In genomic region chr12:121618659-121619233, GRCh38 we compare ENCODE assay signal across 25 cellular contexts. TPM values are rescaled to one million over a fixed set of nuclear protein-coding genes. Genes with fewer than 3 reads are reported as not detected.
DNase-seq lines count a peak whose midpoint lies in the region; ATAC-seq and TF ChIP-seq lines count a peak whose summit lies in the region.
"Had no signal": no experiment of that assay in that cellular context is flagged by ENCODE, and none has a peak within 500 bp of the region (broad histone marks: within the 10 kb centered on the region; RNA-seq: fewer than 3 reads in every experiment).

No MANE protein-coding gene starts in this region.

- no peak overlapping the region for H2BK5ac ChIP-seq in H9 (ENCODE audit: insufficient read length, low read length)

- H3T11ph ChIP-seq in H9 (ENCODE audit: low read length) = no peak overlapping the region

- H3K4me1 Mint-ChIP-seq in activated naive CD4-positive, alpha-beta T cell treated with anti-CD3 and anti-CD28 coated beads, Interleukin-2, amount 10 ng/mL, durations not matched to agents 7 days and 5 days = peaks cover 28% of the 10 kb centered on the region
- H3K4me1 Mint-ChIP-seq in H9 (peaks cover 15 to 26% of the 10 kb centered on the region in 2 experiments), memory B cell (peaks cover 11% of the 10 kb centered on the region), type B pancreatic cell (ENCODE audit: unreplicated experiment) (peaks cover 5% of the 10 kb centered on the region)

- H3K36me3 ChIP-seq in gastroesophageal sphincter = no peaks in the 10 kb centered on the region
- H3K36me3 ChIP-seq: BLaER1 treated with 17β-estradiol and CSF1 and Interleukin-3, amounts not matched to agents 10 nM and 100 nM had no signal

- no peak overlapping the region for H2BK20ac ChIP-seq in H9 (ENCODE audit: low read depth, low read length, poor library complexity, severe bottlenecking)

- H4K20me1 ChIP-seq in H9 (ENCODE audit: control insufficient read depth, insufficient read depth, insufficient read length) = no peaks in the 10 kb centered on the region
- H4K20me1 ChIP-seq: BLaER1 treated with 17β-estradiol and CSF1 and Interleukin-3, amounts not matched to agents 10 nM and 100 nM had no signal

- TF ChIP-seq CTCF in H9 (conservative IDR thresholded peaks at IDR 0.05) (no peak), type B pancreatic cell (conservative IDR thresholded peaks at IDR 0.05) (no peak), gastroesophageal sphincter (IDR thresholded peaks at IDR 0.05) (no peak)

- no peak overlapping the region for H3K23ac ChIP-seq in H9 (ENCODE audit: insufficient read length, low read depth, low read length)

- no peak overlapping the region for H4K91ac ChIP-seq in H9 (ENCODE audit: insufficient read length, low read depth, low read length)

- H3K4me3 ChIP-seq in gastroesophageal sphincter = no peak overlapping the region
- H3K4me3 ChIP-seq: BLaER1 treated with 17β-estradiol and CSF1 and Interleukin-3, amounts not matched to agents 10 nM and 100 nM had no signal

- peak overlapping the region; percentile 74 for H3K27ac Mint-ChIP-seq in activated naive CD4-positive, alpha-beta T cell treated with anti-CD3 and anti-CD28 coated beads, Interleukin-2, amount 10 ng/mL, durations not matched to agents 7 days and 5 days
- H3K27ac Mint-ChIP-seq in H9 = peak overlapping the region in 2 of 3 experiments; percentile 55 to 87; a peak in 2 of 7 replicates
- H3K27ac Mint-ChIP-seq in memory B cell = no peak overlapping the region
- peak overlapping the region; percentile 63 for H3K27ac Mint-ChIP-seq in type B pancreatic cell
- H3K27ac Mint-ChIP-seq: CD4-positive, alpha-beta T cell had no signal

- peaks cover 4% of the 10 kb centered on the region for H3K36me3 Mint-ChIP-seq in activated naive CD4-positive, alpha-beta T cell treated with anti-CD3 and anti-CD28 coated beads, Interleukin-2, amount 10 ng/mL, durations not matched to agents 7 days and 5 days
- H3K36me3 Mint-ChIP-seq in H9 (ENCODE audit: insufficient read depth in 1 of 3, low read depth in 3 of 3) (no peaks in the 10 kb centered on the region), memory B cell (no peaks in the 10 kb centered on the region), type B pancreatic cell (no peaks in the 10 kb centered on the region)

- no peak overlapping the region for H4K5ac ChIP-seq in H9 (ENCODE audit: insufficient read length, low read depth, low read length)

- H3K56ac ChIP-seq in H9 (ENCODE audit: insufficient read length, low read depth, low read length) = no peak overlapping the region

- no peak overlapping the region for H2BK15ac ChIP-seq in H9 (ENCODE audit: low read depth, low read length)

- H2AFZ ChIP-seq in H9 (ENCODE audit: low read length) = no peak overlapping the region

- no peak overlapping the region for H3K4me3 Mint-ChIP-seq in activated naive CD4-positive, alpha-beta T cell treated with anti-CD3 and anti-CD28 coated beads, Interleukin-2, amount 10 ng/mL, durations not matched to agents 7 days and 5 days
- H3K4me3 Mint-ChIP-seq in H9 = no peak overlapping the region
- no peak overlapping the region for H3K4me3 Mint-ChIP-seq in memory B cell
- H3K4me3 Mint-ChIP-seq in type B pancreatic cell = peak overlapping the region; percentile 34
- H3K4me3 Mint-ChIP-seq: CD4-positive, alpha-beta T cell had no signal

- no peak for TF ChIP-seq EP300 in gastroesophageal sphincter (IDR thresholded peaks at IDR 0.05)

- no peak overlapping the region for H4K8ac ChIP-seq in H9 (replicated peaks; ENCODE audit: insufficient read length, low read depth, low read length)

- H3K4ac ChIP-seq in H9 (ENCODE audit: low read depth, low read length) = no peak overlapping the region

- no peaks in the 10 kb centered on the region for H3K27me3 Mint-ChIP-seq in activated naive CD4-positive, alpha-beta T cell treated with anti-CD3 and anti-CD28 coated beads, Interleukin-2, amount 10 ng/mL, durations not matched to agents 7 days and 5 days
- H3K27me3 Mint-ChIP-seq in H9 (ENCODE audit: low read depth) (no peaks in the 10 kb centered on the region), memory B cell (no peaks in the 10 kb centered on the region), type B pancreatic cell (no peaks in the 10 kb centered on the region)
- H3K27me3 Mint-ChIP-seq: CD4-positive, alpha-beta T cell had no signal

- CTCF ChIA-PET in activated naive CD4-positive, alpha-beta T cell treated with anti-CD3 and anti-CD28 coated beads, Interleukin-2, amount 10 ng/mL, durations not matched to agents 7 days and 5 days (lab: Charles Lee) = interaction anchor here (1.0 to 6.0 kb wide), 2 partner anchors 11 to 65 kb away, joined by 3 to 61 read pairs; no protein-coding TSS in a partner anchor

- no peaks in the 10 kb centered on the region for H3K23me2 ChIP-seq in H9 (ENCODE audit: insufficient read length, low read depth, low read length, poor library complexity, severe bottlenecking)

- no peak overlapping the region for H2BK12ac ChIP-seq in H9 (ENCODE audit: insufficient read length, low read depth, low read length)

- peaks cover 5% of the 10 kb centered on the region for H3K4me1 ChIP-seq in H9 (ENCODE audit: insufficient read depth, low read length)
- H3K4me1 ChIP-seq in gastroesophageal sphincter = peaks cover 0 to 14% (median 0%) of the 10 kb centered on the region in 3 donors

- peak; percentile 34 for ATAC-seq in memory B cell (ENCODE audit: low read depth)
- no peak for ATAC-seq in gastroesophageal sphincter

- H2AK5ac ChIP-seq in H9 (ENCODE audit: insufficient read length, low read length) = no peak overlapping the region

- H3K14ac ChIP-seq in H9 (ENCODE audit: insufficient read depth, low read length) = no peak overlapping the region

- H3K27ac ChIP-seq in H9 (ENCODE audit: insufficient read length, low read depth, low read length) = no peak overlapping the region
- H3K27ac ChIP-seq in gastroesophageal sphincter = no peak overlapping the region
- H3K27ac ChIP-seq: BLaER1 treated with 17β-estradiol and CSF1 and Interleukin-3, amounts not matched to agents 10 nM and 100 nM had no signal

- H3K4me2 ChIP-seq in H9 (ENCODE audit: insufficient read depth, insufficient read length, low read length) = no peak overlapping the region

- no peak overlapping the region for H2BK120ac ChIP-seq in H9 (ENCODE audit: low read depth, low read length, poor library complexity, severe bottlenecking)

- H3K9ac ChIP-seq in H9 (ENCODE audit: extremely low read depth, insufficient read length, low read length) = no peak overlapping the region
- H3K9ac ChIP-seq: BLaER1 treated with 17β-estradiol and CSF1 and Interleukin-3, amounts not matched to agents 10 nM and 100 nM had no signal

- H3K27me3 ChIP-seq in H9 (ENCODE audit: insufficient read depth, low read length) (no peaks in the 10 kb centered on the region), gastroesophageal sphincter (no peaks in the 10 kb centered on the region)
- H3K27me3 ChIP-seq: BLaER1 treated with 17β-estradiol and CSF1 and Interleukin-3, amounts not matched to agents 10 nM and 100 nM had no signal

- WGBS in H9 (ENCODE audit: extremely low coverage, insufficient read length, low lambda C conversion rate) = no CpG with 5 or more reads among the region's 5 CpGs
- 92 to 100% methylated on average over 1 to 5 of the region's 5 CpGs for WGBS in gastroesophageal sphincter (ENCODE audit: low coverage in 1 of 2), 2 donors

- no peaks in the 10 kb centered on the region for H3K79me1 ChIP-seq in H9 (ENCODE audit: insufficient read depth, low read depth, low read length, poor library complexity, severe bottlenecking)

- no peaks in the 10 kb centered on the region for H3K9me3 ChIP-seq in H9 (ENCODE audit: control insufficient read depth, low read depth, low read length)
- no peaks in the 10 kb centered on the region for H3K9me3 ChIP-seq in gastroesophageal sphincter

- no peak for TF ChIP-seq POLR2A in gastroesophageal sphincter (IDR thresholded peaks at IDR 0.05)

- no peaks in the 10 kb centered on the region for H3K79me2 ChIP-seq in H9 (ENCODE audit: insufficient read depth, low read length)

- no peak for DNase-seq in activated naive CD4-positive, alpha-beta T cell treated with anti-CD3 and anti-CD28 coated beads, Interleukin-2, amount 10 ng/mL, durations not matched to agents 7 days and 5 days
- DNase-seq in activated naive CD4-positive, alpha-beta T cell treated with Interleukin-2 at 50 U/mL for 16 hours = no peak
- DNase-seq in H9 (no peak), memory B cell (ENCODE audit: low spot score in 2 of 2) (no peak), type B pancreatic cell (ENCODE audit: extremely low spot score, unreplicated experiment) (no peak), NCI-H2029 (lab: John Stamatoyannopoulos, UW) (no peak)
- DNase-seq: CD4-positive, alpha-beta T cell; DMS 273 treated with DMSO at 0.1 percent for 48 hours; DMS79; GF-D8; GOT3; KBM-7; MV-4-11; NCI-H1105; NCI-H1436 treated with DMSO at 0.1 percent for 48 hours; NCI-H1930; NCI-H446; NCI-H524 treated with DMSO at 0.1 percent for 48 hours; NCI-H774; Right ventricle myocardium superior had no signal

- no peaks in the 10 kb centered on the region for H3K9me3 Mint-ChIP-seq in activated naive CD4-positive, alpha-beta T cell treated with anti-CD3 and anti-CD28 coated beads, Interleukin-2, amount 10 ng/mL, durations not matched to agents 7 days and 5 days
- H3K9me3 Mint-ChIP-seq in H9 (no peaks in the 10 kb centered on the region), memory B cell (no peaks in the 10 kb centered on the region), type B pancreatic cell (no peaks in the 10 kb centered on the region)
- H3K9me3 Mint-ChIP-seq: CD4-positive, alpha-beta T cell had no signal

- no peak overlapping the region for H3K18ac ChIP-seq in H9 (ENCODE audit: insufficient read length, low read depth, low read length)

RNA-seq across cellular contexts. Expression of gene ORAI1, which starts 7.6 kb away (rescaled TPM):
- total RNA-seq in H9 (2021) (24.7 and 26.3 TPM in 2 replicates), type B pancreatic cell (ENCODE audit: low replicate concordance) (10.5 and 12.9 TPM in 2 replicates), gastroesophageal sphincter (10 to 100 TPM in 3 of 4 donors, 1 to 10 TPM in 1; 8.7 to 15.5 (median 12.6) TPM)

RNA-seq across cellular contexts. Expression of gene KDM2B, which starts 37.9 kb away (rescaled TPM):
- total RNA-seq in H9 (2021) (137 and 143 TPM in 2 replicates), type B pancreatic cell (ENCODE audit: low replicate concordance) (36.9 and 51.7 TPM in 2 replicates), gastroesophageal sphincter (10 to 100 TPM in 3 of 4 donors, 1 to 10 TPM in 1; 10.0 to 26.5 (median 15.0) TPM)

RNA-seq across cellular contexts. Expression of gene MORN3, which starts 50.7 kb away (rescaled TPM):
- total RNA-seq in H9 (2021) = 0.24 and 0.37 TPM in 2 replicates
- total RNA-seq in type B pancreatic cell (ENCODE audit: low replicate concordance) = 0.80 and 0.83 TPM in 2 replicates
- total RNA-seq in gastroesophageal sphincter = under 1 TPM in 1 of 4 donors, not detected in 3; 0.23 TPM
- total RNA-seq: LHCN-M2, RPMI7951, SK-MEL-5 had no signal
